In the genomic region with DNA sequence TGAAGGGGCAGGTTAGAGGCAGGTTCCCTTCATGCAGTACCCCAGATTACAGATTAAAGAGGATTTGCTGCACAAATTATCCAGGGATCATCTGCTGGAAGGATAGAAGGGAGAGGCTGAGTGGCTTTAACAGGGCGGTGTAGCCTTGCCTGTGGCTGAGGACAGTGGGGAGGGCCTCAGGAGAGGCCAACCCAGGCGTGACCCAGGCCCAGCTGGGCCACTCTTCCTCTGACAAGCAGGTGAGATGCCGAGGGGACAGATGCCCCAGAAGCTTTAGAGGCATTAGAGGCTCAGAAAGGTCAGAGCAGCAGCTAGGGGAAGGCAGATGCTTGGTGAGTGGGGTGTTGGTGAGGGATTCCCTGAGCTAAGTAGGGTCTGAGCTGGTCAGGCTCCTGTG, we compare ENCODE assay signal across 11 cellular contexts. TPM values are rescaled to one million over a fixed set of nuclear protein-coding genes. Genes with fewer than 3 reads are reported as not detected.
DNase-seq lines count a peak whose midpoint lies in the region; ATAC-seq, FAIRE-seq and TF ChIP-seq lines count a peak whose summit lies in the region.
"Had no signal": no experiment of that assay in that cellular context is flagged by ENCODE, and none has a peak within 500 bp of the region (broad histone marks: within the 10 kb centered on the region; RNA-seq: fewer than 3 reads in every experiment).

No MANE protein-coding gene starts in this region.

- H3K4me3 Mint-ChIP-seq in activated T-cell treated with anti-CD3 and anti-CD28 coated beads, Interleukin-2, amount 50 U/mL, for 24 hours = peak overlapping the region; percentile 51
- H3K4me3 Mint-ChIP-seq in activated naive CD4-positive, alpha-beta T cell treated with anti-CD3 and anti-CD28 coated beads, Interleukin-2, amount 10 ng/mL, durations not matched to agents 7 days and 5 days = no peak overlapping the region

- H3K4me1 Mint-ChIP-seq in activated T-cell treated with anti-CD3 and anti-CD28 coated beads, Interleukin-2, amount 50 U/mL, for 24 hours (ENCODE audit: low read depth) = peaks cover 6% of the 10 kb centered on the region
- peaks cover 5% of the 10 kb centered on the region for H3K4me1 Mint-ChIP-seq in activated naive CD4-positive, alpha-beta T cell treated with anti-CD3 and anti-CD28 coated beads, Interleukin-2, amount 10 ng/mL, durations not matched to agents 7 days and 5 days

- no peak for TF ChIP-seq RAD21 in GM12878 (IDR thresholded peaks at IDR 0.05; ENCODE audit: insufficient read depth, low read depth, low read length)

- DNase-seq in activated T-cell treated with anti-CD3 and anti-CD28 coated beads, Interleukin-2, amount 50 U/mL, for 24 hours = no peak
- DNase-seq in activated T-cell treated with anti-CD3 and anti-CD28 coated beads, Interleukin-2, amount 50 U/mL, for 1 hour = no peak
- no peak for DNase-seq in GM12878 (ENCODE audit: low read depth, low spot score)
- no peak for DNase-seq in right lobe of liver
- DNase-seq in suprapubic skin (ENCODE audit: low spot score in 2 of 2) = no peak
- no peak for DNase-seq in activated naive CD4-positive, alpha-beta T cell treated with anti-CD3 and anti-CD28 coated beads, Interleukin-2, amount 10 ng/mL, durations not matched to agents 7 days and 5 days
- no peak for DNase-seq in NK-92 treated with Interleukin-12 subunit alpha and Interleukin-12 subunit beta, amount 100 ng/mL, for 24 hours (lab: John Stamatoyannopoulos, UW)
- DNase-seq in sigmoid colon = no peak
- DNase-seq: MV-4-11 had no signal

- H3K4me2 ChIP-seq in GM12878 (ENCODE audit: control insufficient read depth, insufficient read depth) = peak overlapping the region; percentile 79; the same call in 1 of the 2 replicates

- H3K27me3 ChIP-seq in GM12878 (replicated peaks in 1 of 2; ENCODE audit: control insufficient read depth in 2 of 2, insufficient read depth in 2 of 2, low read length in 1 of 2) (peaks cover 4 to 6% of the 10 kb centered on the region in 2 experiments; a peak in 3 of 4 replicates), right lobe of liver (no peaks in the 10 kb centered on the region), suprapubic skin (no peaks in the 10 kb centered on the region), sigmoid colon (peaks cover 0 to 6% (median 0%) of the 10 kb centered on the region in 3 donors)
- H3K27me3 ChIP-seq: SJSA1, uterus had no signal

- no peak overlapping the region for H2AFZ ChIP-seq in GM12878 (ENCODE audit: control insufficient read depth, low read depth, low read length)

- TF ChIP-seq EP300 in GM12878 (IDR thresholded peaks at IDR 0.05; ENCODE audit: borderline replicate concordance in 1 of 2, control insufficient read depth in 1 of 2, low read depth in 2 of 2, low read length in 2 of 2) (no peak), suprapubic skin (IDR thresholded peaks at IDR 0.05) (no peak), sigmoid colon (IDR thresholded peaks at IDR 0.05) (no peak)

- peak overlapping the region; percentile 47; the same call in 1 of the 2 replicates for H3K4me3 ChIP-seq in GM12878
- H3K4me3 ChIP-seq in right lobe of liver = peak overlapping the region; percentile 49 to 68 (median 54)
- H3K4me3 ChIP-seq in suprapubic skin = peak overlapping the region; percentile 63
- peak overlapping the region in 2 of 4 donors; percentile 58 to 61 for H3K4me3 ChIP-seq in sigmoid colon

- TF ChIP-seq CTCF in GM12878 (IDR thresholded peaks at IDR 0.05 in 2 of 3, conservative IDR thresholded peaks at IDR 0.05 in 1 of 3; ENCODE audit: control insufficient read depth in 2 of 3, extremely low read depth in 1 of 3, insufficient read depth in 1 of 3, low read depth in 3 of 3, low read length in 3 of 3) (no peak), right lobe of liver (IDR thresholded peaks at IDR 0.05) (no peak), suprapubic skin (IDR thresholded peaks at IDR 0.05) (no peak), sigmoid colon (IDR thresholded peaks at IDR 0.05) (no peak)

- SMC1A ChIA-PET in GM12878 (lab: Charles Lee; ENCODE audit: uncharacterized antibody, unreplicated experiment) = interaction anchor here (1.7 kb wide), 1 partner anchor 35 kb away, joined by 4 read pairs; no protein-coding TSS in a partner anchor

- POLR2A ChIA-PET in GM12878 (lab: Charles Lee) = interaction anchor here (0.9 kb wide), 1 partner anchor 15 kb away, joined by 3 read pairs; no protein-coding TSS in a partner anchor

- H3K4me1 ChIP-seq in GM12878 (ENCODE audit: control insufficient read depth, insufficient read depth, low read length) (no peaks in the 10 kb centered on the region), right lobe of liver (peaks cover 0 to 47% (median 15%) of the 10 kb centered on the region in 4 donors), suprapubic skin (peaks cover 22% of the 10 kb centered on the region), sigmoid colon (peaks cover 0 to 14% (median 8%) of the 10 kb centered on the region in 4 donors)
- H3K4me1 ChIP-seq: uterus had no signal

- TF ChIP-seq POLR2A in GM12878 (IDR thresholded peaks at IDR 0.05; ENCODE audit: low read depth, low read length) (no peak), right lobe of liver (IDR thresholded peaks at IDR 0.05) (no peak), suprapubic skin (IDR thresholded peaks at IDR 0.05) (no peak), sigmoid colon (IDR thresholded peaks at IDR 0.05) (no peak)

- FAIRE-seq in GM12878 (lab: Jason Lieb, UNC) = no peak

- H3K36me3 ChIP-seq in GM12878 (ENCODE audit: control insufficient read depth in 2 of 2, insufficient read depth in 2 of 2, low read length in 1 of 2) (no peaks in the 10 kb centered on the region), right lobe of liver (no peaks in the 10 kb centered on the region), suprapubic skin (no peaks in the 10 kb centered on the region), sigmoid colon (no peaks in the 10 kb centered on the region)
- H3K36me3 ChIP-seq: SJSA1, uterus had no signal

- ATAC-seq in GM12878 (no peak), right lobe of liver (no peak)

- H3K79me2 ChIP-seq in GM12878 (ENCODE audit: control insufficient read depth, insufficient read depth, low read length) = no peaks in the 10 kb centered on the region

- no peaks in the 10 kb centered on the region for H4K20me1 ChIP-seq in GM12878 (ENCODE audit: control insufficient read depth, insufficient read depth)

- in situ Hi-C loops in GM12878 (cut with MboI) = no loop called here

- CTCF ChIA-PET in GM12878 (lab: Yijun Ruan, JAX) = interaction anchor here (0.5 to 2.6 kb wide), 3 partner anchors 14 to 696 kb away, joined by 3 to 12 read pairs (median 5); no protein-coding TSS in a partner anchor
- CTCF ChIA-PET in activated naive CD4-positive, alpha-beta T cell treated with anti-CD3 and anti-CD28 coated beads, Interleukin-2, amount 10 ng/mL, durations not matched to agents 7 days and 5 days (lab: Charles Lee) = no interaction called here

- 54% methylated on average over 3 of the region's 3 CpGs for WGBS in GM12878 (ENCODE audit: insufficient coverage, insufficient replicate concordance, low lambda C conversion rate, missing lambda C conversion rate)
- WGBS in right lobe of liver (ENCODE audit: insufficient coverage, low coverage, low lambda C conversion rate, missing lambda C conversion rate) = no CpG with 5 or more reads among the region's 3 CpGs
- WGBS in suprapubic skin = 65% methylated on average over 3 of the region's 3 CpGs
- WGBS in sigmoid colon, 2 donors = 46 to 63% methylated on average over 3 of the region's 3 CpGs

- no TSS peak for BruUV-seq in GM12878 (replicated peaks; lab: Mats Ljungman, UMichigan)

- intact Hi-C loops in GM12878 (cut with micrococcal nuclease; ENCODE audit: unreplicated experiment) = no loop called here
- intact Hi-C loops in right lobe of liver (cut with DNase I) = no loop called here
- intact Hi-C loops in sigmoid colon (cut with DNase I) = no loop called here

- H3K9me3 ChIP-seq in GM12878 (replicated peaks; ENCODE audit: control insufficient read depth, insufficient read depth, low read length) (no peaks in the 10 kb centered on the region), right lobe of liver (no peaks in the 10 kb centered on the region), suprapubic skin (no peaks in the 10 kb centered on the region), sigmoid colon (no peaks in the 10 kb centered on the region)
- H3K9me3 ChIP-seq: SJSA1, uterus had no signal

- no peak overlapping the region for H3K9ac ChIP-seq in GM12878 (ENCODE audit: control insufficient read depth, insufficient read depth, low read length)

- H3K27ac ChIP-seq in GM12878 (ENCODE audit: control insufficient read depth, insufficient read depth) (no peak overlapping the region), right lobe of liver (no peak overlapping the region), suprapubic skin (no peak overlapping the region), sigmoid colon (no peak overlapping the region)
- H3K27ac ChIP-seq: SJSA1 had no signal

- peaks cover 59% of the 10 kb centered on the region for H3K27me3 Mint-ChIP-seq in activated T-cell treated with anti-CD3 and anti-CD28 coated beads, Interleukin-2, amount 50 U/mL, for 24 hours
- peaks cover 85% of the 10 kb centered on the region for H3K27me3 Mint-ChIP-seq in activated naive CD4-positive, alpha-beta T cell treated with anti-CD3 and anti-CD28 coated beads, Interleukin-2, amount 10 ng/mL, durations not matched to agents 7 days and 5 days

- RAD21 ChIA-PET in GM12878 (lab: Charles Lee; ENCODE audit: unreplicated experiment) = no interaction called here

- no peak overlapping the region for H3K27ac Mint-ChIP-seq in activated T-cell treated with anti-CD3 and anti-CD28 coated beads, Interleukin-2, amount 50 U/mL, for 24 hours
- no peak overlapping the region for H3K27ac Mint-ChIP-seq in activated naive CD4-positive, alpha-beta T cell treated with anti-CD3 and anti-CD28 coated beads, Interleukin-2, amount 10 ng/mL, durations not matched to agents 7 days and 5 days

- H3K36me3 Mint-ChIP-seq in activated T-cell treated with anti-CD3 and anti-CD28 coated beads, Interleukin-2, amount 50 U/mL, for 24 hours (ENCODE audit: low read depth) = no peaks in the 10 kb centered on the region
- no peaks in the 10 kb centered on the region for H3K36me3 Mint-ChIP-seq in activated naive CD4-positive, alpha-beta T cell treated with anti-CD3 and anti-CD28 coated beads, Interleukin-2, amount 10 ng/mL, durations not matched to agents 7 days and 5 days

- no peaks in the 10 kb centered on the region for H3K9me3 Mint-ChIP-seq in activated T-cell treated with anti-CD3 and anti-CD28 coated beads, Interleukin-2, amount 50 U/mL, for 24 hours
- H3K9me3 Mint-ChIP-seq in activated naive CD4-positive, alpha-beta T cell treated with anti-CD3 and anti-CD28 coated beads, Interleukin-2, amount 10 ng/mL, durations not matched to agents 7 days and 5 days = no peaks in the 10 kb centered on the region

RNA-seq across cellular contexts. Expression of gene MTMR4, which starts 18.1 kb away (rescaled TPM):
- total RNA-seq in GM12878 (2013; cell fraction: nucleolus; rRNA removed) = 173 and 186 TPM in 2 replicates
- 81.1 and 83.1 TPM in 2 replicates for total RNA-seq in GM12878 (2014; rRNA removed)
- total RNA-seq in GM12878 (2014; rRNA removed; fragmentation: Illumina TruSeq; extraction: Trizol) = 51.5 and 52.3 TPM in 2 replicates
- total RNA-seq in GM12878 (2021) = 87.2 and 87.6 TPM in 2 replicates
- 34.0 TPM for polyA plus RNA-seq in GM12878 (2011; ENCODE audit: low read depth)
- 92.3 and 127 TPM in 2 replicates for polyA plus RNA-seq in GM12878 (2011; rRNA removed)
- 96.3 and 103 TPM in 2 replicates for polyA plus RNA-seq in GM12878 (2011; cell fraction: cytosol; rRNA removed)
- polyA plus RNA-seq in GM12878 (2011; cell fraction: nucleus; rRNA removed) = 175 and 180 TPM in 2 replicates
- polyA plus RNA-seq in GM12878 (2012) = 41.9 and 43.4 TPM in 2 replicates
- 52.0 and 54.2 TPM in 2 replicates for polyA plus RNA-seq in GM12878 (2014; fragmentation: Illumina TruSeq; extraction: Trizol)
- 10 to 100 TPM; 12.8 to 15.3 TPM for polyA plus RNA-seq in GM12878 (2014; fragmentation: Nextera tagmentation; extraction: Ambion mirVana)
- 62.4 TPM in 2 replicates for polyA plus RNA-seq in GM12878 (2014; rRNA removed)
- polyA plus RNA-seq in GM12878 (2016; fragmentation: Nextera tagmentation; extraction: Ambion mirVana) = 10 to 100 TPM; 42.0 to 47.9 TPM
- 319 and 364 TPM in 2 replicates for polyA minus RNA-seq in GM12878 (2011; rRNA and poly(A)+ RNA removed)
- 60.8 and 65.5 TPM in 2 replicates for polyA minus RNA-seq in GM12878 (2011; cell fraction: cytosol; rRNA and poly(A)+ RNA removed)
- polyA minus RNA-seq in GM12878 (2011; cell fraction: nucleus; rRNA and poly(A)+ RNA removed) = 45.1 and 70.1 TPM in 2 replicates
- 100 to 1,000 TPM in 1 of 6 experiments, 10 to 100 TPM in 5; 46.4 to 101 (median 59.7) TPM for total RNA-seq in right lobe of liver
- 10 to 100 TPM; 31.7 to 66.0 (median 53.4) TPM for total RNA-seq in suprapubic skin
- 10 to 100 TPM; 18.6 to 28.5 (median 25.3) TPM for total RNA-seq in sigmoid colon
- 10 to 100 TPM in 1 of 3 donors, 1 to 10 TPM in 2; 6.0 to 22.6 (median 9.2) TPM for polyA plus RNA-seq in sigmoid colon

RNA-seq across cellular contexts. Expression of gene HSF5, which starts 44.3 kb away (rescaled TPM):
- 0.15 and 0.22 TPM in 2 replicates for total RNA-seq in GM12878 (2013; cell fraction: nucleolus; rRNA removed)
- total RNA-seq in GM12878 (2014; rRNA removed) = 0.11 TPM in 1 of 2 replicates, not detected in the other
- total RNA-seq in GM12878 (2014; rRNA removed; fragmentation: Illumina TruSeq; extraction: Trizol) = 0.04 and 0.09 TPM in 2 replicates
- total RNA-seq in GM12878 (2021) = 0.13 and 0.18 TPM in 2 replicates
- polyA plus RNA-seq in GM12878 (2011; ENCODE audit: low read depth) = 0.05 TPM
- polyA plus RNA-seq in GM12878 (2011; rRNA removed) = not detected in 2 replicates
- polyA plus RNA-seq in GM12878 (2011; cell fraction: cytosol; rRNA removed) = not detected in 2 replicates
- 0.03 TPM in 1 of 2 replicates, not detected in the other for polyA plus RNA-seq in GM12878 (2011; cell fraction: nucleus; rRNA removed)
- polyA plus RNA-seq in GM12878 (2012) = 0.05 and 0.11 TPM in 2 replicates
- polyA plus RNA-seq in GM12878 (2014; fragmentation: Illumina TruSeq; extraction: Trizol) = 0.12 and 0.14 TPM in 2 replicates
- under 1 TPM; 0.02 to 0.04 TPM for polyA plus RNA-seq in GM12878 (2014; fragmentation: Nextera tagmentation; extraction: Ambion mirVana)
- 0.03 and 0.08 TPM in 2 replicates for polyA plus RNA-seq in GM12878 (2014; rRNA removed)
- not detected for polyA plus RNA-seq in GM12878 (2016; fragmentation: Nextera tagmentation; extraction: Ambion mirVana)
- 0.07 and 0.10 TPM in 2 replicates for polyA minus RNA-seq in GM12878 (2011; rRNA and poly(A)+ RNA removed)
- not detected in 2 replicates for polyA minus RNA-seq in GM12878 (2011; cell fraction: cytosol; rRNA and poly(A)+ RNA removed)
- polyA minus RNA-seq in GM12878 (2011; cell fraction: nucleus; rRNA and poly(A)+ RNA removed) = 0.12 and 0.38 TPM in 2 replicates
- under 1 TPM in 5 of 6 experiments, not detected in 1; 0.06 to 0.18 (median 0.10) TPM for total RNA-seq in right lobe of liver
- not detected for total RNA-seq in suprapubic skin
- under 1 TPM in 1 of 4 donors, not detected in 3; under 0.01 TPM for total RNA-seq in sigmoid colon
- polyA plus RNA-seq in sigmoid colon = under 1 TPM in 1 of 3 donors, not detected in 2; 0.29 TPM
- total RNA-seq: SJSA1 had no signal
